ENCODE assay signal across 1 cellular context in the genomic region with DNA sequence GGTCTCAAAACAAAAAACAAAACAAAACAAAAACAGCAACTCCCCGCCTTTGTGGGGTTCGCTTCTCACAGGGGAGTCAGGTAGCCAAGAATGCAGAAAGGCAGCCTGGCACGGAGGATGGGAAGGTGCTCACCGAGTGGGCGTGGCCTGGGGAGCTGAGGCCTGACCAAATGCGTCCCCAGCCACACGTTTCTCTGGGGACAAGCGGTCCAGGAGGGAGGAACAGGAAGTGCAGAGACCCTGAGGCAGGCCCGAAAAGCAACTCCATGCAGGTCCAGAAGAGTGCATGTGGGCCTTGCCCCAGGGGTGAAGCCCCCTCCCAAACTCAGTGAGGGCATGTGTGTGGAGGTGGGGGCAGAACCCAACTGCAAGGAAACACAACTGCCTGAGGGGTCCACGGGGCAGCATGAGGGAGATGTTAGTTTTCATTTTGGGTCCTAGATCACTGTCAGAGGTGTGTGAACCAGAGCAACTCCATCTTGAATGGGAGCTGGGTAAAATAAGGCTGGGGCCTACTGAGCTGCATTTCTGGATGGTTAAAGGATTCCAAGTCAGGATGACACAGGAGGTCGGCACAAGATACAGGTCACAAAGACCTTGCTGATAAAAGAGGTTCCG.
TF ChIP-seq lines count a peak whose summit lies in the region.

No MANE protein-coding gene starts in this region.

TF ChIP-seq in HepG2, 621 proteins besides CTCF, POLR2A, EP300 and RAD21:
- TF ChIP-seq, protein P1, sequence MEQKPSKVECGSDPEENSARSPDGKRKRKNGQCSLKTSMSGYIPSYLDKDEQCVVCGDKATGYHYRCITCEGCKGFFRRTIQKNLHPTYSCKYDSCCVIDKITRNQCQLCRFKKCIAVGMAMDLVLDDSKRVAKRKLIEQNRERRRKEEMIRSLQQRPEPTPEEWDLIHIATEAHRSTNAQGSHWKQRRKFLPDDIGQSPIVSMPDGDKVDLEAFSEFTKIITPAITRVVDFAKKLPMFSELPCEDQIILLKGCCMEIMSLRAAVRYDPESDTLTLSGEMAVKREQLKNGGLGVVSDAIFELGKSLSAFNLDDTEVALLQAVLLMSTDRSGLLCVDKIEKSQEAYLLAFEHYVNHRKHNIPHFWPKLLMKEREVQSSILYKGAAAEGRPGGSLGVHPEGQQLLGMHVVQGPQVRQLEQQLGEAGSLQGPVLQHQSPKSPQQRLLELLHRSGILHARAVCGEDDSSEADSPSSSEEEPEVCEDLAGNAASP (CRISPR knock-in tag; IDR thresholded peaks at IDR 0.05; ENCODE audit: borderline replicate concordance): no peak
- 0 out of 2 replicates have a peak, but pooled peaks have one; percentile 27 for TF ChIP-seq JUNB (CRISPR knock-in tag; IDR thresholded peaks at IDR 0.05; ENCODE audit: borderline replicate concordance)
